8 cellular contexts compared by ENCODE assay signal in genomic region chr19:7862413-7862951, GRCh38. TPM values are rescaled to one million over a fixed set of nuclear protein-coding genes. Genes with fewer than 3 reads are reported as not detected.
DNase-seq lines count a peak whose midpoint lies in the region; ATAC-seq lines count a peak whose summit lies in the region.

No MANE protein-coding gene starts in this region.

- peaks cover 7% of the 10 kb centered on the region for H3K36me3 ChIP-seq in adipocyte (ENCODE audit: control insufficient read depth, insufficient read depth, low read length, severe bottlenecking)

- H3K9ac ChIP-seq in adipocyte (ENCODE audit: low read length), result no peak overlapping the region

- no peaks in the 10 kb centered on the region for H3K9me3 ChIP-seq in adipocyte (ENCODE audit: control insufficient read depth, low read length)
- H3K9me3 ChIP-seq in iPS-18c (ENCODE audit: control insufficient read depth, insufficient read depth, low read length), result peaks cover 2% of the 10 kb centered on the region

- peaks cover 2% of the 10 kb centered on the region for H3K4me1 ChIP-seq in adipocyte (ENCODE audit: control insufficient read depth, insufficient read depth, low read length)

- H3K27me3 ChIP-seq in adipocyte (replicated peaks; ENCODE audit: control insufficient read depth, insufficient read depth, low read length), result peaks cover 3% of the 10 kb centered on the region

- DNase-seq in Daoy (ENCODE audit: low read depth) (peak; percentile 41), T-helper 1 cell (peak; percentile 61 to 79 (median 69)), adipocyte (ENCODE audit: low read depth) (peak; percentile 62), SKM-1 (lab: John Stamatoyannopoulos, UW; ENCODE audit: unreplicated experiment) (no peak), GM19240 (ENCODE audit: insufficient read length, low spot score) (no peak)
- peak; percentile 74 for DNase-seq in stimulated activated CD4-positive, alpha-beta T cell treated with anti-CD3 and anti-CD28 coated beads, Interleukin-4, amount 100 ng/mL, for 1 hour

- ATAC-seq in GM21423 (IDR thresholded peaks at IDR 0.05; ENCODE audit: unreplicated experiment), result no peak

- no peak overlapping the region for H3K4me3 ChIP-seq in adipocyte (ENCODE audit: low read length)
- H3K4me3 ChIP-seq in iPS-18c (ENCODE audit: insufficient read depth, low read depth, low read length), result peak overlapping the region; percentile 50

RNA-seq across cellular contexts. Expression of gene PRR36, which starts 11.7 kb away (rescaled TPM):
- not detected in 2 replicates for total RNA-seq in Daoy (2014; rRNA removed; shearing (Covaris generic))

RNA-seq across cellular contexts. Expression of gene LRRC8E, which starts 25.8 kb away (rescaled TPM):
- 8.5 and 11.8 TPM in 2 replicates for total RNA-seq in Daoy (2014; rRNA removed; shearing (Covaris generic))

RNA-seq across cellular contexts. Expression of gene EVI5L, which starts 32.5 kb away (rescaled TPM):
- total RNA-seq in Daoy (2014; rRNA removed; shearing (Covaris generic)), result 9.3 and 11.7 TPM in 2 replicates

RNA-seq across cellular contexts. Expression of gene MAP2K7, which starts 41.2 kb away (rescaled TPM):
- 8.4 and 8.8 TPM in 2 replicates for total RNA-seq in Daoy (2014; rRNA removed; shearing (Covaris generic))

RNA-seq across cellular contexts. Expression of gene TGFBR3L, which starts 52.1 kb away (rescaled TPM):
- 7.1 TPM in 1 of 2 replicates, not detected in the other for total RNA-seq in Daoy (2014; rRNA removed; shearing (Covaris generic))

Comparison
In these comparisons a context has a peak if more than half of its experiments do, and no peak if none do; other contexts are left out.
1. DNase-seq: peak in Daoy (single experiment), T-helper 1 cell (5 of 5), adipocyte (single experiment) and stimulated activated CD4-positive, alpha-beta T cell treated with anti-CD3 and anti-CD28 coated beads, Interleukin-4, amount 100 ng/mL, for 1 hour (single experiment); none in SKM-1 (single experiment) and GM19240 (single experiment).